In genomic region chr5:174419523-174420132, GRCh38 we compare ENCODE assay signal across 7 cellular contexts.
A peak's percentile ranks its signal among the peaks of the same experiment; 100 is the strongest.
DNase-seq lines count a peak whose midpoint lies in the region; ATAC-seq, FAIRE-seq and TF ChIP-seq lines count a peak whose summit lies in the region.

No MANE protein-coding gene starts in this region.

- peak; percentile 95 for TF ChIP-seq CTCF in GM13977 (IDR thresholded peaks at IDR 0.05; ENCODE audit: extremely low read depth, insufficient read depth, missing control alignments)

- H3K27ac Mint-ChIP-seq in central memory CD8-positive, alpha-beta T cell (ENCODE audit: low read depth), result no peak overlapping the region

- no peak overlapping the region for H3K4me3 Mint-ChIP-seq in central memory CD8-positive, alpha-beta T cell

- peak; percentile 27 for FAIRE-seq in islet of Langerhans (lab: Jason Lieb, UNC)

- in situ Hi-C loops in GM13977 (cut with MboI; ENCODE audit: low pct_unique_long_range_greater_than_20kb, low sequenced_read_pairs, unreplicated experiment), result loop anchor here (25.0 kb wide), 1 partner anchor 393 kb away; no protein-coding TSS in a partner anchor

- peak; percentile 82 for ATAC-seq in HG02973 (IDR thresholded peaks at IDR 0.05; ENCODE audit: unreplicated experiment)
- ATAC-seq in central memory CD8-positive, alpha-beta T cell (replicated peaks; ENCODE audit: extremely low read depth, poor library complexity, severe bottlenecking), result peak; percentile 28

- H3K9me3 Mint-ChIP-seq in central memory CD8-positive, alpha-beta T cell, result no peaks in the 10 kb centered on the region

- no peaks in the 10 kb centered on the region for H3K36me3 Mint-ChIP-seq in central memory CD8-positive, alpha-beta T cell (ENCODE audit: insufficient read depth)

- H3K4me1 Mint-ChIP-seq in central memory CD8-positive, alpha-beta T cell, result peaks cover 10% of the 10 kb centered on the region

- peaks cover 31% of the 10 kb centered on the region for H3K27me3 Mint-ChIP-seq in central memory CD8-positive, alpha-beta T cell

- peak; percentile 72 for DNase-seq in GM13977 (ENCODE audit: low spot score)
- DNase-seq in NCI-H2196 (lab: John Stamatoyannopoulos, UW; ENCODE audit: unreplicated experiment), result peak; percentile 81
- DNase-seq in activated CD4-positive, CD25-positive, alpha-beta regulatory T cell treated with anti-CD3 and anti-CD28 coated beads, Interleukin-2, amount 50 U/mL, for 72 hours, result peak; percentile 77
- DNase-seq in central memory CD8-positive, alpha-beta T cell (ENCODE audit: low spot score in 2 of 2), result peak; percentile 20 to 54
- DNase-seq in stimulated activated CD4-positive, alpha-beta T cell treated with anti-CD3 and anti-CD28 coated beads, Interleukin-1b, Interleukin-23, amount 100 ng/mL, for 1 hour (ENCODE audit: low read depth in 2 of 2), result peak; percentile 31 to 64

Comparison
In these comparisons a context has a peak if more than half of its experiments do, and no peak if none do; other contexts are left out.
1. Peak in every context shown above with its lines: DNase-seq and ATAC-seq.